Comparison of ENCODE assay signal across 18 cellular contexts in genomic region chr18:75111673-75112485, GRCh38.
A peak's percentile ranks its signal among the peaks of the same experiment; 100 is the strongest.
DNase-seq lines count a peak whose midpoint lies in the region; ATAC-seq lines count a peak whose summit lies in the region.
"Had no signal": no experiment of that assay in that cellular context is flagged by ENCODE, and none has a peak within 500 bp of the region (broad histone marks: within the 10 kb centered on the region; RNA-seq: fewer than 3 reads in every experiment).

No MANE protein-coding gene starts in this region.

- H3K4me1 Mint-ChIP-seq in activated naive CD4-positive, alpha-beta T cell treated with anti-CD3 and anti-CD28 coated beads, Interleukin-2, amount 10 ng/mL, durations not matched to agents 7 days and 5 days = peaks cover 3% of the 10 kb centered on the region

- WGBS in GM23248 (ENCODE audit: low coverage in 1 of 2, low lambda C conversion rate in 2 of 2, missing lambda C conversion rate in 2 of 2), 2 experiments = 68 to 70% methylated on average over 16 of the region's 16 CpGs

- H3K9me2 ChIP-seq in GM23248 (ENCODE audit: insufficient read depth) = no peaks in the 10 kb centered on the region
- H3K9me2 ChIP-seq: SK-N-SH had no signal

- H3K4me1 ChIP-seq in GM23248 (ENCODE audit: insufficient read depth) = no peaks in the 10 kb centered on the region
- H3K4me1 ChIP-seq: adrenal gland, left lung had no signal

- H3K36me3 ChIP-seq in GM23248 (ENCODE audit: low read depth) = no peaks in the 10 kb centered on the region
- H3K36me3 ChIP-seq: adrenal gland, left lung, ovary had no signal

- DNase-seq in GM23248 (peak; percentile 6), NCI-H1105 treated with DMSO at 0.1 percent for 48 hours (lab: John Stamatoyannopoulos, UW) (peak; percentile 16), amniotic epithelial cell (ENCODE audit: low read depth) (peak; percentile 24), posterior vena cava (ENCODE audit: low spot score) (peak; percentile 58), AG20443 (ENCODE audit: low spot score) (no peak)
- DNase-seq in activated naive CD4-positive, alpha-beta T cell treated with anti-CD3 and anti-CD28 coated beads, Interleukin-2, amount 10 ng/mL, durations not matched to agents 7 days and 5 days = no peak
- DNase-seq: activated CD4-positive, alpha-beta T cell treated with anti-CD3 and anti-CD28 coated beads, Interleukin-2, amount 50 U/mL, for 4 hours; DMS79 treated with DMSO at 0.1 percent for 48 hours; HFFc6; left lung; OCI-M1; ovary; SK-N-SH; stimulated activated naive CD4-positive, alpha-beta T cell treated with Interleukin-2 at 50 U/mL for 16 hours had no signal

- intact Hi-C loops in posterior vena cava (cut with DNase I) = no loop called here

- no peak for ATAC-seq in HG02981 (IDR thresholded peaks at IDR 0.05; ENCODE audit: unreplicated experiment)
- ATAC-seq: left lung had no signal

- no peaks in the 10 kb centered on the region for H3K9me3 ChIP-seq in GM23248 (ENCODE audit: low read depth)
- H3K9me3 ChIP-seq: adrenal gland, left lung, ovary, SK-N-SH had no signal

- no peaks in the 10 kb centered on the region for H3F3A ChIP-seq in GM23248 (ENCODE audit: insufficient read depth)

- H4K20me1 ChIP-seq in GM23248 (ENCODE audit: insufficient read depth) = no peaks in the 10 kb centered on the region

- H3K27me3 ChIP-seq in GM23248 (replicated peaks; ENCODE audit: insufficient read depth) = no peaks in the 10 kb centered on the region
- H3K27me3 ChIP-seq: adrenal gland, left lung, ovary had no signal

- CTCF ChIA-PET in activated naive CD4-positive, alpha-beta T cell treated with anti-CD3 and anti-CD28 coated beads, Interleukin-2, amount 10 ng/mL, durations not matched to agents 7 days and 5 days (lab: Charles Lee) = no interaction called here

- no peak overlapping the region for H3K4me3 Mint-ChIP-seq in activated naive CD4-positive, alpha-beta T cell treated with anti-CD3 and anti-CD28 coated beads, Interleukin-2, amount 10 ng/mL, durations not matched to agents 7 days and 5 days
- H3K4me3 Mint-ChIP-seq: CD14-positive monocyte, HFFc6 had no signal

- H3K9me3 Mint-ChIP-seq in activated naive CD4-positive, alpha-beta T cell treated with anti-CD3 and anti-CD28 coated beads, Interleukin-2, amount 10 ng/mL, durations not matched to agents 7 days and 5 days = no peaks in the 10 kb centered on the region
- H3K9me3 Mint-ChIP-seq: HFFc6 had no signal

- H3K36me3 Mint-ChIP-seq in activated naive CD4-positive, alpha-beta T cell treated with anti-CD3 and anti-CD28 coated beads, Interleukin-2, amount 10 ng/mL, durations not matched to agents 7 days and 5 days = no peaks in the 10 kb centered on the region
- H3K36me3 Mint-ChIP-seq: CD14-positive monocyte had no signal

- in situ Hi-C loops in GM23248 (cut with MboI) = no loop called here

- no peak overlapping the region for H2AFZ ChIP-seq in GM23248

- no peak overlapping the region for H3K4me3 ChIP-seq in GM23248
- H3K4me3 ChIP-seq: adrenal gland, left lung, ovary, smooth muscle cell had no signal

- no peaks in the 10 kb centered on the region for H3K79me2 ChIP-seq in GM23248 (ENCODE audit: insufficient read depth)

- H3K27me3 Mint-ChIP-seq in activated naive CD4-positive, alpha-beta T cell treated with anti-CD3 and anti-CD28 coated beads, Interleukin-2, amount 10 ng/mL, durations not matched to agents 7 days and 5 days = no peaks in the 10 kb centered on the region

- no peak overlapping the region for H3K9ac ChIP-seq in GM23248
- H3K9ac ChIP-seq: SK-N-SH had no signal

- no peak overlapping the region for H3K27ac ChIP-seq in GM23248
- H3K27ac ChIP-seq: adrenal gland, left lung, ovary had no signal

- no peak overlapping the region for H3K4me2 ChIP-seq in GM23248 (ENCODE audit: unreplicated experiment)
- H3K4me2 ChIP-seq: SK-N-SH, smooth muscle cell had no signal

- H3K27ac Mint-ChIP-seq in activated naive CD4-positive, alpha-beta T cell treated with anti-CD3 and anti-CD28 coated beads, Interleukin-2, amount 10 ng/mL, durations not matched to agents 7 days and 5 days = no peak overlapping the region
- H3K27ac Mint-ChIP-seq: CD14-positive monocyte, HFFc6 had no signal

Comparison
In these comparisons a context has a peak if more than half of its experiments do, and no peak if none do; other contexts are left out.
1. DNase-seq: peak in GM23248 (single experiment), NCI-H1105 treated with DMSO at 0.1 percent for 48 hours (single experiment), amniotic epithelial cell (single experiment) and posterior vena cava (single experiment); none in activated naive CD4-positive, alpha-beta T cell treated with anti-CD3 and anti-CD28 coated beads, Interleukin-2, amount 10 ng/mL, durations not matched to agents 7 days and 5 days (single experiment) and AG20443 (single experiment).